ENCODE assay signal across 12 cellular contexts in genomic region chr7:69967699-69968450, GRCh38.
DNase-seq lines count a peak whose midpoint lies in the region; ATAC-seq, FAIRE-seq and TF ChIP-seq lines count a peak whose summit lies in the region.
"Had no signal": no experiment of that assay in that cellular context is flagged by ENCODE, and none has a peak within 500 bp of the region (broad histone marks: within the 10 kb centered on the region; RNA-seq: fewer than 3 reads in every experiment).

No MANE protein-coding gene starts in this region.

- no peak overlapping the region for H3K9ac ChIP-seq in HepG2 (ENCODE audit: insufficient read depth, low read depth, low read length)

- no peak for TF ChIP-seq RAD21 in HepG2 (CRISPR knock-in tag; IDR thresholded peaks at IDR 0.05)

- FAIRE-seq in HepG2 (lab: Jason Lieb, UNC): no peak

- H3K27ac ChIP-seq in right lobe of liver (no peak overlapping the region), HepG2 (ENCODE audit: extremely low read length, insufficient read depth, low read length) (no peak overlapping the region), ascending aorta (no peak overlapping the region), aorta (ENCODE audit: low read depth in 1 of 2, low read length in 2 of 2) (no peak overlapping the region), spleen (peak overlapping the region in 1 of 8 donors; percentile 36)

- in situ Hi-C loops in HepG2 (cut with HindIII; ENCODE audit: extremely low pct_ligation_motif_present, low pct_unique_long_range_greater_than_20kb): no loop called here

- intact Hi-C loops in right lobe of liver (cut with DNase I) (no loop called here), HepG2 (cut with micrococcal nuclease; ENCODE audit: unreplicated experiment) (no loop called here), ascending aorta (cut with DNase I) (no loop called here), aorta (cut with DNase I) (no loop called here), spleen (cut with DNase I; ENCODE audit: low total_unique reads) (no loop called here)

- DNase-seq in right lobe of liver (no peak), HepG2 (ENCODE audit: low spot score) (no peak), ascending aorta (ENCODE audit: low spot score in 2 of 2) (no peak), kidney glomerular epithelial cell (lab: John Stamatoyannopoulos, UW) (peak; percentile 23), aorta (no peak), spleen (no peak), NCI-H524 (lab: John Stamatoyannopoulos, UW) (no peak), cerebellar nuclear complex (lab: John Stamatoyannopoulos, UW) (no peak)
- DNase-seq: activated CD4-positive, alpha-beta T cell treated with anti-CD3 and anti-CD28 coated beads, Interleukin-2, amount 50 U/mL, for 1 hour; activated naive CD4-positive, alpha-beta T cell treated with anti-CD3 and anti-CD28 coated beads, Interleukin-2, amount 10 ng/mL, durations not matched to agents 7 days and 5 days; effector memory CD4-positive, alpha-beta T cell; trophoblast cell had no signal

- H3K79me2 ChIP-seq in HepG2 (ENCODE audit: insufficient read depth, low read length): no peaks in the 10 kb centered on the region

- H3K27me3 ChIP-seq in right lobe of liver (no peaks in the 10 kb centered on the region), HepG2 (ENCODE audit: control insufficient read depth in 1 of 2, insufficient read depth in 2 of 2, low read length in 2 of 2) (no peaks in the 10 kb centered on the region), ascending aorta (no peaks in the 10 kb centered on the region), aorta (ENCODE audit: control insufficient read depth in 1 of 2, insufficient read depth in 2 of 2, low read length in 1 of 2) (peaks cover 0 to 2% of the 10 kb centered on the region in 2 donors), spleen (replicated peaks in 1 of 7) (peaks cover 0 to 5% (median 0%) of the 10 kb centered on the region in 7 donors)

- no peak overlapping the region for H3K4me3 ChIP-seq in right lobe of liver
- no peak overlapping the region for H3K4me3 ChIP-seq in HepG2 (replicated peaks in 1 of 3; ENCODE audit: insufficient read depth in 1 of 3, low read depth in 2 of 3, low read length in 3 of 3)
- peak overlapping the region; percentile 9 to 31 for H3K4me3 ChIP-seq in ascending aorta
- peak overlapping the region; percentile 12 to 26 for H3K4me3 ChIP-seq in aorta (ENCODE audit: low read length in 2 of 2)
- no peak overlapping the region for H3K4me3 ChIP-seq in spleen

- TF ChIP-seq CTCF in right lobe of liver (IDR thresholded peaks at IDR 0.05) (no peak), HepG2 (CRISPR knock-in tag; IDR thresholded peaks at IDR 0.05) (no peak), ascending aorta (IDR thresholded peaks at IDR 0.05) (no peak), spleen (IDR thresholded peaks at IDR 0.05 in 8 of 11, conservative IDR thresholded peaks at IDR 0.05 in 3 of 11) (no peak)

- H2AFZ ChIP-seq in HepG2 (ENCODE audit: low read length): no peak overlapping the region

- CTCF ChIA-PET in HepG2 (lab: Yijun Ruan, JAX; ENCODE audit: low intra/inter-chr PET ratio, low total read pairs): no interaction called here

- 58% methylated on average over 3 of the region's 3 CpGs for WGBS in right lobe of liver (ENCODE audit: insufficient coverage, low coverage, low lambda C conversion rate, missing lambda C conversion rate)
- WGBS in HepG2 (ENCODE audit: low lambda C conversion rate): 30% methylated on average over 3 of the region's 3 CpGs
- WGBS in aorta, 2 donors: 1 to 3% methylated on average over 3 of the region's 3 CpGs
- WGBS in spleen, 5 donors: 11 to 34% (median 19%) methylated on average over 3 of the region's 3 CpGs

- peak; percentile 24 to 48 (median 44) for ATAC-seq in right lobe of liver
- ATAC-seq in HepG2: no peak
- no peak for ATAC-seq in aorta (ENCODE audit: low FRiP score)

- H3K9me3 ChIP-seq in right lobe of liver (no peaks in the 10 kb centered on the region), HepG2 (ENCODE audit: low read length) (no peaks in the 10 kb centered on the region), ascending aorta (no peaks in the 10 kb centered on the region), aorta (ENCODE audit: control insufficient read depth, low read length) (no peaks in the 10 kb centered on the region), spleen (no peaks in the 10 kb centered on the region)

- H3K4me2 ChIP-seq in HepG2 (ENCODE audit: low read depth, low read length): no peak overlapping the region

- no TSS peak for BruUV-seq in HepG2 (replicated peaks; lab: Mats Ljungman, UMichigan)

- H3K4me1 ChIP-seq in right lobe of liver: no peaks in the 10 kb centered on the region
- no peaks in the 10 kb centered on the region for H3K4me1 ChIP-seq in HepG2 (ENCODE audit: insufficient read depth, low read length)
- H3K4me1 ChIP-seq in ascending aorta: peaks cover 0 to 5% of the 10 kb centered on the region in 2 donors
- H3K4me1 ChIP-seq in aorta (ENCODE audit: control insufficient read depth in 1 of 2, insufficient read depth in 2 of 2, low read length in 2 of 2): peaks cover 0 to under 1% of the 10 kb centered on the region in 2 donors
- peaks cover 0 to 29% (median 16%) of the 10 kb centered on the region in 6 donors for H3K4me1 ChIP-seq in spleen

- no peak for TF ChIP-seq POLR2A in right lobe of liver (IDR thresholded peaks at IDR 0.05)
- TF ChIP-seq POLR2A in HepG2 (IDR thresholded peaks at IDR 0.05; ENCODE audit: insufficient read depth in 1 of 2, low read depth in 2 of 2, low read length in 2 of 2): no peak
- no peak for TF ChIP-seq POLR2A in spleen (IDR thresholded peaks at IDR 0.05)

- H3K36me3 ChIP-seq in right lobe of liver: no peaks in the 10 kb centered on the region
- H3K36me3 ChIP-seq in HepG2 (replicated peaks in 1 of 2; ENCODE audit: control insufficient read depth in 1 of 2, insufficient read depth in 2 of 2, low read length in 2 of 2): no peaks in the 10 kb centered on the region
- no peaks in the 10 kb centered on the region for H3K36me3 ChIP-seq in ascending aorta
- no peaks in the 10 kb centered on the region for H3K36me3 ChIP-seq in aorta (ENCODE audit: control insufficient read depth in 1 of 2, insufficient read depth in 2 of 2, low read length in 1 of 2)
- no peaks in the 10 kb centered on the region for H3K36me3 ChIP-seq in spleen

- TF ChIP-seq EP300 in HepG2 (IDR thresholded peaks at IDR 0.05; ENCODE audit: low read depth in 2 of 2, low read length in 2 of 2): no peak
- TF ChIP-seq EP300 in HepG2 (CRISPR knock-in tag; IDR thresholded peaks at IDR 0.05; ENCODE audit: borderline replicate concordance): no peak

- POLR2A ChIA-PET in HepG2 (lab: Yijun Ruan, JAX): no interaction called here

- no peaks in the 10 kb centered on the region for H4K20me1 ChIP-seq in HepG2 (ENCODE audit: insufficient read depth, low read length)

TF ChIP-seq in HepG2, 621 proteins besides CTCF, POLR2A, EP300 and RAD21:
- no peak for TF ChIP-seq SAFB2 (CRISPR knock-in tag; IDR thresholded peaks at IDR 0.05; ENCODE audit: borderline replicate concordance, low read depth)
- no peak for TF ChIP-seq HBP1 (CRISPR knock-in tag; IDR thresholded peaks at IDR 0.05; ENCODE audit: low read depth)
- no peak for TF ChIP-seq ZNF383 (CRISPR knock-in tag; IDR thresholded peaks at IDR 0.05; ENCODE audit: borderline replicate concordance)
- no peak for TF ChIP-seq MBD4 (IDR thresholded peaks at IDR 0.05; ENCODE audit: borderline replicate concordance, low read length)
- TF ChIP-seq TCF7 (IDR thresholded peaks at IDR 0.05; ENCODE audit: low read depth): no peak
- TF ChIP-seq ZNF441 (CRISPR knock-in tag; IDR thresholded peaks at IDR 0.05; ENCODE audit: borderline replicate concordance): no peak
- TF ChIP-seq ZBTB39 (CRISPR knock-in tag; IDR thresholded peaks at IDR 0.05): no peak

Comparison
In these comparisons a context has a peak if more than half of its experiments do, and no peak if none do; other contexts are left out.
1. ATAC-seq: peak in right lobe of liver (4 of 4); none in HepG2 (single experiment) and aorta (single experiment).
2. H3K4me3 ChIP-seq: peak in ascending aorta (2 of 2) and aorta (2 of 2); none in right lobe of liver (0 of 3), HepG2 (0 of 3) and spleen (0 of 8).